Comparison of ENCODE assay signal across 8 cellular contexts in genomic region chr6:157989541-157990289, GRCh38. TPM values are rescaled to one million over a fixed set of nuclear protein-coding genes. Genes with fewer than 3 reads are reported as not detected.
A peak's percentile ranks its signal among the peaks of the same experiment; 100 is the strongest.
DNase-seq lines count a peak whose midpoint lies in the region; ATAC-seq, FAIRE-seq and TF ChIP-seq lines count a peak whose summit lies in the region.

No MANE protein-coding gene starts in this region.

- FAIRE-seq in bronchial epithelial cell (lab: Jason Lieb, UNC) = no peak

- ATAC-seq in HG03039 (IDR thresholded peaks at IDR 0.05; ENCODE audit: unreplicated experiment) (no peak), GM18867 (IDR thresholded peaks at IDR 0.05; ENCODE audit: unreplicated experiment) (no peak)

- no peak for TF ChIP-seq CTCF in bronchial epithelial cell (IDR thresholded peaks at IDR 0.05; ENCODE audit: insufficient read depth, low read length, severe bottlenecking)

- H3K4me3 ChIP-seq in bronchial epithelial cell (ENCODE audit: low read depth, low read length) = no peak overlapping the region

- DNase-seq in NCI-H2081 (lab: John Stamatoyannopoulos, UW) = peak; percentile 50 to 72
- DNase-seq in NCI-H2081 treated with DMSO at 0.1 percent for 48 hours (lab: John Stamatoyannopoulos, UW) = no peak
- peak; percentile 87 to 90 for DNase-seq in NCI-H524 (lab: John Stamatoyannopoulos, UW)
- DNase-seq in bronchial epithelial cell (ENCODE audit: low read depth) = peak; percentile 38
- peak; percentile 55 for DNase-seq in medulla oblongata (ENCODE audit: extremely low spot score)
- no peak for DNase-seq in T-helper 1 cell

- no peaks in the 10 kb centered on the region for H3K27me3 ChIP-seq in bronchial epithelial cell (ENCODE audit: control insufficient read depth, insufficient read depth, low read length)

- no peaks in the 10 kb centered on the region for H3K36me3 ChIP-seq in bronchial epithelial cell (ENCODE audit: control insufficient read depth, insufficient read depth, low read length)

RNA-seq across cellular contexts. Expression of gene SYNJ2, which starts 8.1 kb away (rescaled TPM):
- total RNA-seq in bronchial epithelial cell = 7.4 and 8.2 TPM in 2 replicates

Comparison
In these comparisons a context has a peak if more than half of its experiments do, and no peak if none do; other contexts are left out.
1. DNase-seq: peak in NCI-H2081 (2 of 2), NCI-H524 (2 of 2), bronchial epithelial cell (single experiment) and medulla oblongata (single experiment); none in NCI-H2081 treated with DMSO at 0.1 percent for 48 hours (single experiment) and T-helper 1 cell (0 of 5).